ENCODE assay signal across 17 cellular contexts in genomic region chr2:241375300-241375699, GRCh38.
"Had no signal": no experiment of that assay in that cellular context is flagged by ENCODE, and none has a peak within 500 bp of the region (broad histone marks: within the 10 kb centered on the region; RNA-seq: fewer than 3 reads in every experiment).

No MANE protein-coding gene starts in this region.

- H3K9me3 ChIP-seq: esophagus muscularis mucosa, thyroid gland had no signal

- H3K27me3 Mint-ChIP-seq: activated CD4-positive, alpha-beta memory T cell treated with anti-CD3 and anti-CD28 coated beads for 36 hours; activated naive CD8-positive, alpha-beta T cell had no signal

- H3K27ac Mint-ChIP-seq: activated CD4-positive, alpha-beta memory T cell treated with anti-CD3 and anti-CD28 coated beads for 36 hours; activated naive CD8-positive, alpha-beta T cell had no signal

- ATAC-seq: activated T-cell treated with anti-CD3 and anti-CD28 coated beads, Interleukin-2, amount 50 U/mL, for 4 hours had no signal

- H3K27ac ChIP-seq: brain microvascular endothelial cell, esophagus muscularis mucosa, thyroid gland had no signal

- H3K4me3 ChIP-seq: esophagus muscularis mucosa, thyroid gland had no signal

- DNase-seq: activated CD4-positive, alpha-beta memory T cell treated with anti-CD3 and anti-CD28 coated beads for 36 hours; activated CD4-positive, alpha-beta T cell treated with anti-CD3 and anti-CD28 coated beads for 1 hour; activated effector memory CD4-positive, alpha-beta T cell treated with anti-CD3 and anti-CD28 coated beads, Interleukin-2, amount 50 U/mL, for 16 hours; activated T-cell treated with anti-CD3 and anti-CD28 coated beads, Interleukin-2, amount 50 U/mL, for 4 hours; amygdala; brain microvascular endothelial cell; cerebellar nuclear complex; foreskin fibroblast; head of caudate nucleus; mammary epithelial cell; retina; stimulated activated CD4-positive, alpha-beta T cell treated with anti-CD3 and anti-CD28 coated beads, Interleukin-4, amount 100 ng/mL, for 24 hours; T-helper 2 cell; thyroid gland had no signal

- H3K36me3 ChIP-seq: thyroid gland had no signal

- H3K4me3 Mint-ChIP-seq: activated CD4-positive, alpha-beta memory T cell treated with anti-CD3 and anti-CD28 coated beads for 36 hours; activated naive CD8-positive, alpha-beta T cell; activated T-cell treated with anti-CD3 and anti-CD28 coated beads, Interleukin-2, amount 50 U/mL, for 4 hours had no signal

- H3K27me3 ChIP-seq: brain microvascular endothelial cell, esophagus muscularis mucosa, thyroid gland had no signal

- FAIRE-seq: islet of Langerhans had no signal

- H3K9me3 Mint-ChIP-seq: activated CD4-positive, alpha-beta memory T cell treated with anti-CD3 and anti-CD28 coated beads for 36 hours; activated T-cell treated with anti-CD3 and anti-CD28 coated beads, Interleukin-2, amount 50 U/mL, for 4 hours had no signal
